ENCODE assay signal across 1 cellular context in the genomic region with DNA sequence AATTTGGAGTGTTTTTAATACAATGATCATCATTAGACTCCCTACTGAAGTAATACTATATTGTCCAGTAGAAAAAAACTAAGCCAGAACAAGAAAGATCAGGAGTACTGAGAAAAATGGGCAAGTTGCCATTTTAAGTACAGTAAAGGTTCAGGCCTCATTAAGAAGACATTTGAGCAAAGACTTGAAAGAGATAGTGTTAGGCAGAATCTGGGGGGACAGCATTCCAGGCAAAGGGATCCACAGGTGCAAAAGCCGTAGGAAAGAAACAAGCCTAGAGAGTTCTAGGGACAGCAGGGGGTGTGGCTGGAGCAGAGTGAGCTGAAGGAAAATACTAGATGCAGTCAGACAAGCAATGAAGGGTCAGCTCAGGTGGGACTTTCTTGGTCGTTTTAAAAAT.
TF ChIP-seq lines count a peak whose summit lies in the region.

No MANE protein-coding gene starts in this region.

TF ChIP-seq in K562, 482 proteins besides CTCF, POLR2A, EP300 and RAD21 (continued from another document):
- TF ChIP-seq ZBTB40 (IDR thresholded peaks at IDR 0.05) (no peak), ZBTB40 (CRISPR knock-in tag; IDR thresholded peaks at IDR 0.05) (no peak), SRSF1 (IDR thresholded peaks at IDR 0.05; ENCODE audit: low read depth, low read length) (no peak)
